ENCODE assay signal across 23 cellular contexts in the genomic region with DNA sequence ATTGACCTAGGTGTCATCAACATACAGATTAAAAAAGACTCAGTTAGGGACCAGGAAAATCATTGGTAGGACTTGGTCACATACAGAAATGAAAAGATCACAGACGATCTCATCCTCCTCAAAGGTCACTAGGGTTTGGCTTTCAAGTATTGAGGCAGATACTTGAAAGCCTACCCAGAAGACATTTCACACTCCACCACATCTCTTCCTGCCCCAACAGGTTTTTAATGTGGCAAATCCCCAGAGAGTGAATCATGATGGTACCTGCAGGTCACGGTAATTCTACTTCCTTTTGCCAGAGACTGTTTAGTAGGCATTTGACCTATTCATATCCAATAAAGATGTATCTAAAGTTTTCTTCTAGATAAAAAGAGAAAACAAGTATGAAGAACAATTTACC. TPM values are rescaled to one million over a fixed set of nuclear protein-coding genes. Genes with fewer than 3 reads are reported as not detected.
DNase-seq lines count a peak whose midpoint lies in the region; ATAC-seq, FAIRE-seq and TF ChIP-seq lines count a peak whose summit lies in the region.
"Had no signal": no experiment of that assay in that cellular context is flagged by ENCODE, and none has a peak within 500 bp of the region (broad histone marks: within the 10 kb centered on the region; RNA-seq: fewer than 3 reads in every experiment).

No MANE protein-coding gene starts in this region.

- no peaks in the 10 kb centered on the region for H3K9me3 ChIP-seq in DND-41 (ENCODE audit: insufficient read depth, low read length, severe bottlenecking)
- H3K9me3 ChIP-seq in stomach: no peaks in the 10 kb centered on the region
- H3K9me3 ChIP-seq: A549, adrenal gland, tibial artery had no signal

- peaks cover 11% of the 10 kb centered on the region for H3K36me3 Mint-ChIP-seq in activated CD4-positive, alpha-beta T cell treated with anti-CD3 and anti-CD28 coated beads for 36 hours (ENCODE audit: low read depth)
- H3K36me3 Mint-ChIP-seq in activated CD8-positive, alpha-beta T cell treated with anti-CD3 and anti-CD28 coated beads, Interleukin-2, amount 10 ng/mL, durations not matched to agents 7 days and 5 days (ENCODE audit: low read depth): peaks cover 9% of the 10 kb centered on the region
- no peaks in the 10 kb centered on the region for H3K36me3 Mint-ChIP-seq in Calu3 (ENCODE audit: insufficient read depth, unreplicated experiment)

- H3K9me3 Mint-ChIP-seq in activated CD4-positive, alpha-beta T cell treated with anti-CD3 and anti-CD28 coated beads for 36 hours (ENCODE audit: low read depth): no peaks in the 10 kb centered on the region
- H3K9me3 Mint-ChIP-seq in activated CD8-positive, alpha-beta T cell treated with anti-CD3 and anti-CD28 coated beads, Interleukin-2, amount 10 ng/mL, durations not matched to agents 7 days and 5 days (ENCODE audit: insufficient read depth): no peaks in the 10 kb centered on the region
- H3K9me3 Mint-ChIP-seq in Calu3 (ENCODE audit: low read depth, unreplicated experiment): no peaks in the 10 kb centered on the region

- no peak for FAIRE-seq in D721Med (lab: Jason Lieb, UNC)
- FAIRE-seq: A549, endometrium had no signal

- CTCF ChIA-PET in activated CD4-positive, alpha-beta T cell treated with anti-CD3 and anti-CD28 coated beads for 36 hours (lab: Charles Lee): no interaction called here
- CTCF ChIA-PET in activated CD8-positive, alpha-beta T cell treated with anti-CD3 and anti-CD28 coated beads, Interleukin-2, amount 10 ng/mL, durations not matched to agents 7 days and 5 days (lab: Charles Lee): no interaction called here
- CTCF ChIA-PET in Calu3 (lab: Charles Lee): no interaction called here

- no peak overlapping the region for H3K4me2 ChIP-seq in DND-41 (ENCODE audit: insufficient read depth, low read length)
- H3K4me2 ChIP-seq: A549 had no signal

- peaks cover 17% of the 10 kb centered on the region for H3K4me1 Mint-ChIP-seq in activated CD4-positive, alpha-beta T cell treated with anti-CD3 and anti-CD28 coated beads for 36 hours
- peaks cover 21% of the 10 kb centered on the region for H3K4me1 Mint-ChIP-seq in activated CD8-positive, alpha-beta T cell treated with anti-CD3 and anti-CD28 coated beads, Interleukin-2, amount 10 ng/mL, durations not matched to agents 7 days and 5 days (ENCODE audit: low read depth)
- H3K4me1 Mint-ChIP-seq in Calu3 (ENCODE audit: low read depth, unreplicated experiment): no peaks in the 10 kb centered on the region

- no peaks in the 10 kb centered on the region for H3K79me2 ChIP-seq in DND-41 (ENCODE audit: insufficient read depth, low read length)

- H3K4me3 ChIP-seq in DND-41 (ENCODE audit: low read depth in 1 of 2, low read length in 2 of 2): no peak overlapping the region
- no peak overlapping the region for H3K4me3 ChIP-seq in stomach
- H3K4me3 ChIP-seq: A549, adrenal gland, GM23248, skin epidermis, tibial artery had no signal

- H3K36me3 ChIP-seq in DND-41 (ENCODE audit: insufficient read depth, low read length) (no peaks in the 10 kb centered on the region), stomach (no peaks in the 10 kb centered on the region)
- H3K36me3 ChIP-seq: adrenal gland, tibial artery had no signal

- H3K27me3 ChIP-seq in DND-41 (ENCODE audit: insufficient read depth, low read length, poor library complexity): no peaks in the 10 kb centered on the region
- no peaks in the 10 kb centered on the region for H3K27me3 ChIP-seq in foreskin keratinocyte
- H3K27me3 ChIP-seq in stomach: no peaks in the 10 kb centered on the region
- H3K27me3 ChIP-seq: adrenal gland, tibial artery had no signal

- H3K27ac ChIP-seq in DND-41 (ENCODE audit: low read length) (no peak overlapping the region), foreskin keratinocyte (no peak overlapping the region), stomach (no peak overlapping the region)
- H3K27ac ChIP-seq: A549, adrenal gland, GM23248, skin epidermis, tibial artery had no signal

- H2AFZ ChIP-seq in DND-41 (ENCODE audit: low read depth, low read length): no peak overlapping the region
- H2AFZ ChIP-seq: GM23248 had no signal

- peak overlapping the region; percentile 42 for H3K27ac Mint-ChIP-seq in activated CD4-positive, alpha-beta T cell treated with anti-CD3 and anti-CD28 coated beads for 36 hours
- H3K27ac Mint-ChIP-seq in activated CD8-positive, alpha-beta T cell treated with anti-CD3 and anti-CD28 coated beads, Interleukin-2, amount 10 ng/mL, durations not matched to agents 7 days and 5 days: peak overlapping the region; percentile 64
- no peak overlapping the region for H3K27ac Mint-ChIP-seq in Calu3 (ENCODE audit: unreplicated experiment)

- no peak for TF ChIP-seq POLR2A in stomach (IDR thresholded peaks at IDR 0.05)

- TF ChIP-seq CTCF in DND-41 (IDR thresholded peaks at IDR 0.05; ENCODE audit: borderline replicate concordance, extremely low read depth, low read length, poor library complexity, severe bottlenecking): no peak
- no peak for TF ChIP-seq CTCF in foreskin keratinocyte (conservative IDR thresholded peaks at IDR 0.05)
- no peak for TF ChIP-seq CTCF in Calu3 (IDR thresholded peaks at IDR 0.05; ENCODE audit: unreplicated experiment)
- TF ChIP-seq CTCF in D721Med (IDR thresholded peaks at IDR 0.05; ENCODE audit: insufficient read depth, missing control alignments): no peak
- TF ChIP-seq CTCF in stomach (IDR thresholded peaks at IDR 0.05): no peak

- peak; percentile 96 for ATAC-seq in activated CD4-positive, alpha-beta T cell treated with anti-CD3 and anti-CD28 coated beads for 36 hours
- ATAC-seq in DND-41 (ENCODE audit: insufficient read depth, low read depth) (peak; percentile 73), foreskin keratinocyte (peak; percentile 95)
- ATAC-seq in activated CD8-positive, alpha-beta T cell treated with anti-CD3 and anti-CD28 coated beads, Interleukin-2, amount 10 ng/mL, durations not matched to agents 7 days and 5 days: peak; percentile 77
- ATAC-seq: A549 had no signal

- H4K20me1 ChIP-seq in DND-41 (ENCODE audit: insufficient read depth, low read length): no peaks in the 10 kb centered on the region

- intact Hi-C loops in activated CD4-positive, alpha-beta T cell treated with anti-CD3 and anti-CD28 coated beads for 36 hours (cut with DNase I, micrococcal nuclease): no loop called here
- intact Hi-C loops in Calu3 (cut with micrococcal nuclease; ENCODE audit: unreplicated experiment): no loop called here
- intact Hi-C loops in stomach (cut with DNase I; ENCODE audit: low total_unique reads): no loop called here

- no TSS peak for BruUV-seq in Calu3 (replicated peaks; lab: Mats Ljungman, UMichigan)

- WGBS in stomach, 5 donors: 74 to 84% (median 79%) methylated on average over 2 of the region's 2 CpGs

- TF ChIP-seq EP300 in stomach (IDR thresholded peaks at IDR 0.05): no peak

- POLR2A ChIA-PET in activated CD4-positive, alpha-beta T cell treated with anti-CD3 and anti-CD28 coated beads for 36 hours (lab: Charles Lee): no interaction called here
- POLR2A ChIA-PET in activated CD8-positive, alpha-beta T cell treated with anti-CD3 and anti-CD28 coated beads, Interleukin-2, amount 10 ng/mL, durations not matched to agents 7 days and 5 days (lab: Charles Lee): no interaction called here

- H3K4me1 ChIP-seq in DND-41 (ENCODE audit: insufficient read depth, low read length) (peaks cover 6% of the 10 kb centered on the region; the same call in 1 of the 2 replicates), foreskin keratinocyte (peaks cover 4% of the 10 kb centered on the region), stomach (no peaks in the 10 kb centered on the region)
- H3K4me1 ChIP-seq: A549, adrenal gland, tibial artery had no signal

- DNase-seq in activated CD4-positive, alpha-beta T cell treated with anti-CD3 and anti-CD28 coated beads for 36 hours: peak; percentile 38
- DNase-seq in activated CD4-positive, alpha-beta T cell treated with anti-CD3 and anti-CD28 coated beads for 4 hours: no peak
- DNase-seq in DND-41 (peak; percentile 29), foreskin keratinocyte (peak; percentile 63 to 85), Calu3 (no peak), D721Med (ENCODE audit: insufficient read length, low spot score) (no peak), stomach (no peak)
- peak; percentile 62 for DNase-seq in activated CD8-positive, alpha-beta T cell treated with anti-CD3 and anti-CD28 coated beads, Interleukin-2, amount 10 ng/mL, durations not matched to agents 7 days and 5 days
- DNase-seq: adrenal gland; cortex of kidney; GM23248; head of caudate nucleus; mesendoderm; NCI-H1092; NCI-H187 treated with DMSO at 0.1 percent for 48 hours; SHP77 treated with DMSO at 0.1 percent for 48 hours; stimulated activated naive CD4-positive, alpha-beta T cell treated with Interleukin-2 at 50 U/mL for 16 hours; SW 1271; tibial artery had no signal

- H3K27me3 Mint-ChIP-seq in activated CD4-positive, alpha-beta T cell treated with anti-CD3 and anti-CD28 coated beads for 36 hours: no peaks in the 10 kb centered on the region
- peaks cover 2% of the 10 kb centered on the region for H3K27me3 Mint-ChIP-seq in activated CD8-positive, alpha-beta T cell treated with anti-CD3 and anti-CD28 coated beads, Interleukin-2, amount 10 ng/mL, durations not matched to agents 7 days and 5 days (ENCODE audit: low read depth)
- no peaks in the 10 kb centered on the region for H3K27me3 Mint-ChIP-seq in Calu3 (ENCODE audit: unreplicated experiment)

- no peak overlapping the region for H3K9ac ChIP-seq in DND-41 (ENCODE audit: low read depth, low read length)
- H3K9ac ChIP-seq: GM23248 had no signal

- H3K4me3 Mint-ChIP-seq in activated CD4-positive, alpha-beta T cell treated with anti-CD3 and anti-CD28 coated beads for 36 hours: no peak overlapping the region
- no peak overlapping the region for H3K4me3 Mint-ChIP-seq in activated CD8-positive, alpha-beta T cell treated with anti-CD3 and anti-CD28 coated beads, Interleukin-2, amount 10 ng/mL, durations not matched to agents 7 days and 5 days
- H3K4me3 Mint-ChIP-seq in Calu3 (ENCODE audit: low read depth, unreplicated experiment): no peak overlapping the region

RNA-seq across cellular contexts. Expression of a gene that starts 44.1 kb away (rescaled TPM):
- 10 to 100 TPM; 66.6 to 70.7 TPM for total RNA-seq in activated CD4-positive, alpha-beta T cell treated with anti-CD3 and anti-CD28 coated beads for 36 hours
- total RNA-seq in activated CD8-positive, alpha-beta T cell treated with anti-CD3 and anti-CD28 coated beads, Interleukin-2, amount 10 ng/mL, durations not matched to agents 7 days and 5 days: 10 to 100 TPM; 43.7 to 44.7 TPM
- 46.9 and 61.6 TPM in 2 replicates for total RNA-seq in foreskin keratinocyte
- polyA plus RNA-seq in foreskin keratinocyte: 10.8 and 11.0 TPM in 2 replicates
- total RNA-seq in Calu3 (2022): 86.9 and 114 TPM in 2 replicates
- 10 to 100 TPM in 4 of 5 donors, 1 to 10 TPM in 1; 4.1 to 96.9 (median 40.2) TPM for total RNA-seq in stomach
- 1 to 10 TPM; 1.4 to 2.6 (median 2.1) TPM for polyA plus RNA-seq in stomach
- total RNA-seq: OCI-LY7 had no signal

Comparison
In these comparisons a context has a peak if more than half of its experiments do, and no peak if none do; other contexts are left out.
1. DNase-seq: peak in activated CD4-positive, alpha-beta T cell treated with anti-CD3 and anti-CD28 coated beads for 36 hours (single experiment), DND-41 (single experiment), activated CD8-positive, alpha-beta T cell treated with anti-CD3 and anti-CD28 coated beads, Interleukin-2, amount 10 ng/mL, durations not matched to agents 7 days and 5 days (single experiment) and foreskin keratinocyte (2 of 2); none in activated CD4-positive, alpha-beta T cell treated with anti-CD3 and anti-CD28 coated beads for 4 hours (0 of 2), Calu3 (single experiment), D721Med (single experiment) and stomach (single experiment).
2. Peak in every context shown above with its lines, with median percentiles within 50 percentile points of each other: ATAC-seq.